ENCODE assay signal across 8 cellular contexts in genomic region chr9:137188086-137188489, GRCh38. TPM values are rescaled to one million over a fixed set of nuclear protein-coding genes. Genes with fewer than 3 reads are reported as not detected.
DNase-seq lines count a peak whose midpoint lies in the region; ATAC-seq and TF ChIP-seq lines count a peak whose summit lies in the region.

No MANE protein-coding gene starts in this region.

- no peaks in the 10 kb centered on the region for H3K27me3 ChIP-seq in upper lobe of right lung

- peaks cover 50% of the 10 kb centered on the region for H3K36me3 ChIP-seq in upper lobe of right lung

- ATAC-seq in memory B cell (ENCODE audit: low read depth) (peak; percentile 9), upper lobe of right lung (no peak), GM18867 (IDR thresholded peaks at IDR 0.05; ENCODE audit: unreplicated experiment) (no peak)

- H3K4me1 Mint-ChIP-seq in activated naive CD4-positive, alpha-beta T cell treated with anti-CD3 and anti-CD28 coated beads, Interleukin-2, amount 10 ng/mL, durations not matched to agents 7 days and 5 days, result peaks cover 37% of the 10 kb centered on the region
- peaks cover 42% of the 10 kb centered on the region for H3K4me1 Mint-ChIP-seq in brain
- peaks cover 20% of the 10 kb centered on the region for H3K4me1 Mint-ChIP-seq in memory B cell

- TF ChIP-seq CTCF in brain (conservative IDR thresholded peaks at IDR 0.05) (no peak), upper lobe of right lung (IDR thresholded peaks at IDR 0.05) (no peak)

- H3K27ac Mint-ChIP-seq in activated naive CD4-positive, alpha-beta T cell treated with anti-CD3 and anti-CD28 coated beads, Interleukin-2, amount 10 ng/mL, durations not matched to agents 7 days and 5 days, result peak overlapping the region; percentile 96
- H3K27ac Mint-ChIP-seq in brain, result peak overlapping the region; percentile 52 to 94 (median 91)
- H3K27ac Mint-ChIP-seq in memory B cell, result peak overlapping the region; percentile 98

- intact Hi-C loops in upper lobe of right lung (cut with DNase I), result no loop called here

- H3K9me3 Mint-ChIP-seq in activated naive CD4-positive, alpha-beta T cell treated with anti-CD3 and anti-CD28 coated beads, Interleukin-2, amount 10 ng/mL, durations not matched to agents 7 days and 5 days, result no peaks in the 10 kb centered on the region
- no peaks in the 10 kb centered on the region for H3K9me3 Mint-ChIP-seq in brain
- H3K9me3 Mint-ChIP-seq in memory B cell, result no peaks in the 10 kb centered on the region

- H3K27ac ChIP-seq in upper lobe of right lung, result peak overlapping the region; percentile 95

- peak overlapping the region; percentile 99 for H3K4me3 ChIP-seq in upper lobe of right lung

- H3K27me3 Mint-ChIP-seq in activated naive CD4-positive, alpha-beta T cell treated with anti-CD3 and anti-CD28 coated beads, Interleukin-2, amount 10 ng/mL, durations not matched to agents 7 days and 5 days, result peaks cover 10% of the 10 kb centered on the region
- H3K27me3 Mint-ChIP-seq in brain (no peaks in the 10 kb centered on the region), memory B cell (no peaks in the 10 kb centered on the region)

- DNase-seq in activated naive CD4-positive, alpha-beta T cell treated with anti-CD3 and anti-CD28 coated beads, Interleukin-2, amount 10 ng/mL, durations not matched to agents 7 days and 5 days, result no peak
- no peak for DNase-seq in activated naive CD4-positive, alpha-beta T cell (lab: John Stamatoyannopoulos, UW)
- DNase-seq in memory B cell (ENCODE audit: low spot score in 2 of 2), result no peak
- DNase-seq in upper lobe of right lung, result no peak
- no peak for DNase-seq in DMS53 treated with DMSO at 0.1 percent for 48 hours (lab: John Stamatoyannopoulos, UW; ENCODE audit: unreplicated experiment)
- DNase-seq in NCI-H2081 treated with DMSO at 0.1 percent for 48 hours (lab: John Stamatoyannopoulos, UW), result no peak

- peak overlapping the region; percentile 90 for H3K4me3 Mint-ChIP-seq in activated naive CD4-positive, alpha-beta T cell treated with anti-CD3 and anti-CD28 coated beads, Interleukin-2, amount 10 ng/mL, durations not matched to agents 7 days and 5 days
- H3K4me3 Mint-ChIP-seq in brain, result peak overlapping the region; percentile 89 to 97 (median 92)
- peak overlapping the region; percentile 95 for H3K4me3 Mint-ChIP-seq in memory B cell

- peaks cover 34% of the 10 kb centered on the region for H3K4me1 ChIP-seq in upper lobe of right lung

- H3K36me3 Mint-ChIP-seq in activated naive CD4-positive, alpha-beta T cell treated with anti-CD3 and anti-CD28 coated beads, Interleukin-2, amount 10 ng/mL, durations not matched to agents 7 days and 5 days, result peaks cover 29% of the 10 kb centered on the region
- H3K36me3 Mint-ChIP-seq in brain (peaks cover 7% of the 10 kb centered on the region), memory B cell (peaks cover 17% of the 10 kb centered on the region)

- no peaks in the 10 kb centered on the region for H3K9me3 ChIP-seq in upper lobe of right lung

- CTCF ChIA-PET in activated naive CD4-positive, alpha-beta T cell treated with anti-CD3 and anti-CD28 coated beads, Interleukin-2, amount 10 ng/mL, durations not matched to agents 7 days and 5 days (lab: Charles Lee), result interaction anchor here (1.2 to 3.1 kb wide), 6 partner anchors 9 to 141 kb away, joined by 3 to 21 read pairs (median 3); partner anchors contain the start of genes CYSRT1, RNF208 and RNF224

RNA-seq across cellular contexts. Expression of gene ANAPC2, which starts 0.3 kb away (rescaled TPM):
- polyA plus RNA-seq in brain (ENCODE audit: insufficient read depth, low read depth, low replicate concordance), result 36.9 TPM
- 51.4 TPM for total RNA-seq in upper lobe of right lung

RNA-seq across cellular contexts. Expression of gene SSNA1, which starts 0.4 kb away (rescaled TPM):
- 173 TPM for polyA plus RNA-seq in brain (ENCODE audit: insufficient read depth, low read depth, low replicate concordance)
- 55.5 TPM for total RNA-seq in upper lobe of right lung

RNA-seq across cellular contexts. Expression of gene TPRN, which starts 12.5 kb away (rescaled TPM):
- 72.3 TPM for polyA plus RNA-seq in brain (ENCODE audit: insufficient read depth, low read depth, low replicate concordance)
- 22.3 TPM for total RNA-seq in upper lobe of right lung

RNA-seq across cellular contexts. Expression of gene TMEM210, which starts 16.2 kb away (rescaled TPM):
- not detected for polyA plus RNA-seq in brain (ENCODE audit: insufficient read depth, low read depth, low replicate concordance)
- not detected for total RNA-seq in upper lobe of right lung

RNA-seq across cellular contexts. Expression of gene TMEM203, which starts 17.4 kb away (rescaled TPM):
- polyA plus RNA-seq in brain (ENCODE audit: insufficient read depth, low read depth, low replicate concordance), result 55.2 TPM
- total RNA-seq in upper lobe of right lung, result 28.7 TPM
